Comparison of ENCODE assay signal across 8 cellular contexts in the genomic region with DNA sequence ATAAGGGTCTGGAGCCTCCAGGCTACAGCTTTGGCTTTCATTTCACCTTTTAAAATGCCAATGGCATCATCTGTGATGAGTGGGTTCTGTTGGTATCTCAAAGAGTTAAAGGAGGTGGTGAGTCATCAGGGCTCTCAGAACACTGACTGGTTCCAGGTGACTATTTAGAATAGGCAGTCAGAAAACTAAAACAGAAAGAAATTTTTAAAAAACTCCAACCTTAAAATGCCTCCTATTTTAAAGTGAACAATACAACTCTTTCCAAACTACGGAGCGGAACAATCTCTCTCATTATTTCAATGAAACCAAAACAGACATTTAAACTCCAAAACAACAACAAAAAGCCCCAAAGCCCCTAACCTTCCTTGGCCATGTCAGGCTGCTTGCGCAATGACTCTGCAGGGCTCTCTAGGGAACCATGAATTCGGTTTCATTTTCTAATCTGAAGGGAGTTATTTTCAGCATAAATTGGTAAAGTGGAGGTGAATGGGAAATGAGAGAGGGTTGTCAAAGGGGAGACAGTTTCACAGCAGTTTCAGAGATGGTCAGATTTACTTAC.
DNase-seq lines count a peak whose midpoint lies in the region; ATAC-seq lines count a peak whose summit lies in the region.

No MANE protein-coding gene starts in this region.

- no peaks in the 10 kb centered on the region for H3K9me3 ChIP-seq in Karpas-422 (ENCODE audit: low read length)

- H2AFZ ChIP-seq in Karpas-422 (ENCODE audit: low read length), result no peak overlapping the region

- H3K27ac ChIP-seq in Karpas-422 (ENCODE audit: low read length), result no peak overlapping the region

- peak; percentile 56 for DNase-seq in HT1080 (ENCODE audit: low read depth)
- no peak for DNase-seq in left ventricle myocardium superior
- no peak for DNase-seq in stimulated activated CD4-positive, alpha-beta T cell treated with anti-CD3 and anti-CD28 coated beads, Interleukin-4, amount 100 ng/mL, for 4 hours
- no peak for DNase-seq in Karpas-422
- DNase-seq in stimulated activated CD4-positive, alpha-beta T cell treated with anti-CD3 and anti-CD28 coated beads, Interleukin-1b, Interleukin-23, amount 100 ng/mL, for 48 hours, result no peak
- DNase-seq in HUDEP-2 (lab: John Stamatoyannopoulos, UW; ENCODE audit: unreplicated experiment in 76 of 76), result no peak

- no peaks in the 10 kb centered on the region for H3K36me3 ChIP-seq in Karpas-422 (ENCODE audit: insufficient read depth, low read length)

- H3K4me3 ChIP-seq in Karpas-422 (ENCODE audit: low read length), result no peak overlapping the region

- no peak overlapping the region for H3K9ac ChIP-seq in Karpas-422 (ENCODE audit: low read length)

- no peak overlapping the region for H3K4me2 ChIP-seq in Karpas-422 (ENCODE audit: low read depth, low read length, poor library complexity, severe bottlenecking)

- no peaks in the 10 kb centered on the region for H3K79me2 ChIP-seq in Karpas-422 (ENCODE audit: low read length)

- H3K27me3 ChIP-seq in Karpas-422 (ENCODE audit: low read length), result no peaks in the 10 kb centered on the region

- no peaks in the 10 kb centered on the region for H4K20me1 ChIP-seq in Karpas-422 (ENCODE audit: insufficient read depth, low read depth, low read length)

- H3K4me1 ChIP-seq in Karpas-422 (ENCODE audit: low read length), result no peaks in the 10 kb centered on the region; the same call in 1 of the 2 replicates

- intact Hi-C loops in left ventricle myocardium superior (cut with micrococcal nuclease), result no loop called here

- no peaks in the 10 kb centered on the region for H3K9me2 ChIP-seq in Karpas-422 (replicated peaks; ENCODE audit: insufficient read depth, low read length)

- peak; percentile 97 for ATAC-seq in GM18499 (IDR thresholded peaks at IDR 0.05; ENCODE audit: insufficient read depth, unreplicated experiment)
- peak; percentile 99 for ATAC-seq in GM21526 (IDR thresholded peaks at IDR 0.05; ENCODE audit: low FRiP score, unreplicated experiment)
- peak; percentile 67 for ATAC-seq in left ventricle myocardium superior
